In the genomic region with DNA sequence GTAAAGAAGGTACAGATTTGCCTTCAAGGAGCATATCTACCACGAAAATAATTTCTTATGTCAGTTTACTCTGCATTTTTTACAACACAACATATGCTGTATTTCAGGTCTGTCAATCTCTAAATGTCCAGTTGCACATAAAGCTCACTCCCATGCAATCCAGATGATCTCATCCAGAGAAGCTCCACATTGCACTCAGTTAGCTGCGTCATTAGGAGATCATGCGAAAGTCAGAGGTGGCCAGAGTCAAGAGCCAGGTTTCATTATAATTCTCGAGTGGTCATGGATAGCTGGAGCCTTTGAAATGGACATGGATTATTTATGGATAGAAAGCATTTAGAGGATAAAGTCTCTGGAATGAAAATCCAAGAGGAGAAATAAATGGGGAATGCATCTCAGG, we compare ENCODE assay signal across 23 cellular contexts.
DNase-seq lines count a peak whose midpoint lies in the region; ATAC-seq and TF ChIP-seq lines count a peak whose summit lies in the region.
"Had no signal": no experiment of that assay in that cellular context is flagged by ENCODE, and none has a peak within 500 bp of the region (broad histone marks: within the 10 kb centered on the region; RNA-seq: fewer than 3 reads in every experiment).

No MANE protein-coding gene starts in this region.

- H3K27ac Mint-ChIP-seq in chondrocyte (ENCODE audit: unreplicated experiment), result no peak overlapping the region
- H3K27ac Mint-ChIP-seq: activated naive CD8-positive, alpha-beta T cell treated with anti-CD3 and anti-CD28 coated beads, Interleukin-2, amount 10 ng/mL, durations not matched to agents 7 days and 5 days; activated T-helper 17 cell treated with anti-CD3 and anti-CD28 coated beads, Interleukin-2, amount 50 U/mL, for 72 hours; CD4-positive, CD25-positive, alpha-beta regulatory T cell; naive thymus-derived CD8-positive, alpha-beta T cell had no signal

- WGBS in tibial nerve, 2 donors, result 70 to 71% methylated on average over 4 of the region's 4 CpGs

- peak; percentile 56 for ATAC-seq in omental fat pad (ENCODE audit: low FRiP score)
- ATAC-seq: activated T-helper 17 cell treated with anti-CD3 and anti-CD28 coated beads, Interleukin-2, amount 50 U/mL, for 72 hours; naive thymus-derived CD8-positive, alpha-beta T cell had no signal

- H3K4me3 Mint-ChIP-seq in chondrocyte (ENCODE audit: unreplicated experiment), result no peak overlapping the region
- H3K4me3 Mint-ChIP-seq: activated naive CD8-positive, alpha-beta T cell treated with anti-CD3 and anti-CD28 coated beads, Interleukin-2, amount 10 ng/mL, durations not matched to agents 7 days and 5 days; activated T-helper 17 cell treated with anti-CD3 and anti-CD28 coated beads, Interleukin-2, amount 50 U/mL, for 72 hours; CD4-positive, CD25-positive, alpha-beta regulatory T cell; naive thymus-derived CD8-positive, alpha-beta T cell had no signal

- H3K9me3 Mint-ChIP-seq in chondrocyte (ENCODE audit: low read depth), result no peaks in the 10 kb centered on the region
- H3K9me3 Mint-ChIP-seq: activated naive CD8-positive, alpha-beta T cell treated with anti-CD3 and anti-CD28 coated beads, Interleukin-2, amount 10 ng/mL, durations not matched to agents 7 days and 5 days; activated T-helper 17 cell treated with anti-CD3 and anti-CD28 coated beads, Interleukin-2, amount 50 U/mL, for 72 hours; naive thymus-derived CD8-positive, alpha-beta T cell had no signal

- no peaks in the 10 kb centered on the region for H3K27me3 Mint-ChIP-seq in chondrocyte (ENCODE audit: low read depth)

- TF ChIP-seq EP300 in tibial nerve (IDR thresholded peaks at IDR 0.05), result peak in 1 of 2 donors; percentile 38

- TF ChIP-seq CTCF in AG10803 (conservative IDR thresholded peaks at IDR 0.05; ENCODE audit: low read length) (no peak), fibroblast of mammary gland (conservative IDR thresholded peaks at IDR 0.05; ENCODE audit: control insufficient read depth, insufficient read depth, low read depth, low read length) (no peak), omental fat pad (IDR thresholded peaks at IDR 0.05) (no peak), chondrocyte (IDR thresholded peaks at IDR 0.05) (no peak), tibial nerve (IDR thresholded peaks at IDR 0.05) (no peak)

- no peaks in the 10 kb centered on the region for H3K36me3 ChIP-seq in effector memory CD4-positive, alpha-beta T cell (ENCODE audit: control insufficient read depth, insufficient read depth, low read length)
- H3K36me3 ChIP-seq in tibial nerve, result no peaks in the 10 kb centered on the region
- H3K36me3 ChIP-seq: cardiac muscle cell, spleen had no signal

- H3K4me1 Mint-ChIP-seq in chondrocyte (ENCODE audit: low read depth), result peaks cover 11% of the 10 kb centered on the region
- H3K4me1 Mint-ChIP-seq: activated naive CD8-positive, alpha-beta T cell treated with anti-CD3 and anti-CD28 coated beads, Interleukin-2, amount 10 ng/mL, durations not matched to agents 7 days and 5 days; activated T-helper 17 cell treated with anti-CD3 and anti-CD28 coated beads, Interleukin-2, amount 50 U/mL, for 72 hours; CD4-positive, CD25-positive, alpha-beta regulatory T cell; naive thymus-derived CD8-positive, alpha-beta T cell had no signal

- no peak overlapping the region for H3K27ac ChIP-seq in effector memory CD4-positive, alpha-beta T cell (ENCODE audit: insufficient read depth, low read length, poor library complexity, severe bottlenecking)
- peak overlapping the region in 1 of 4 donors; percentile 60 for H3K27ac ChIP-seq in tibial nerve
- H3K27ac ChIP-seq: cardiac muscle cell, hepatocyte, KMS-11, spleen had no signal

- H3K4me3 ChIP-seq in AG10803 (ENCODE audit: low read length) (no peak overlapping the region), fibroblast of mammary gland (ENCODE audit: control insufficient read depth, low read depth, low read length) (no peak overlapping the region), tibial nerve (no peak overlapping the region)
- no peak overlapping the region for H3K4me3 ChIP-seq in effector memory CD4-positive, alpha-beta T cell (ENCODE audit: insufficient read depth, low read depth, low read length, poor library complexity, severe bottlenecking)
- H3K4me3 ChIP-seq: cardiac muscle cell, hepatocyte, spleen had no signal

- no peaks in the 10 kb centered on the region for H3K4me1 ChIP-seq in effector memory CD4-positive, alpha-beta T cell (ENCODE audit: control insufficient read depth, insufficient read depth, low read length, poor library complexity, severe bottlenecking)
- H3K4me1 ChIP-seq in tibial nerve, result no peaks in the 10 kb centered on the region
- H3K4me1 ChIP-seq: spleen had no signal

- H3K9me3 ChIP-seq in effector memory CD4-positive, alpha-beta T cell (ENCODE audit: control insufficient read depth, low read length), result no peaks in the 10 kb centered on the region
- no peaks in the 10 kb centered on the region for H3K9me3 ChIP-seq in tibial nerve
- H3K9me3 ChIP-seq: spleen had no signal

- H3K36me3 Mint-ChIP-seq in chondrocyte (ENCODE audit: low read depth), result no peaks in the 10 kb centered on the region
- H3K36me3 Mint-ChIP-seq: activated naive CD8-positive, alpha-beta T cell treated with anti-CD3 and anti-CD28 coated beads, Interleukin-2, amount 10 ng/mL, durations not matched to agents 7 days and 5 days; CD4-positive, CD25-positive, alpha-beta regulatory T cell; naive thymus-derived CD8-positive, alpha-beta T cell had no signal

- no peaks in the 10 kb centered on the region for H3K27me3 ChIP-seq in effector memory CD4-positive, alpha-beta T cell (replicated peaks; ENCODE audit: control insufficient read depth, insufficient read depth, low read length, poor library complexity, severe bottlenecking)
- no peaks in the 10 kb centered on the region for H3K27me3 ChIP-seq in tibial nerve
- H3K27me3 ChIP-seq: cardiac muscle cell, hepatocyte had no signal

- DNase-seq in AG10803 (ENCODE audit: low read depth) (peak; percentile 93), HS-5 (ENCODE audit: low read depth) (peak; percentile 65), fibroblast of mammary gland (ENCODE audit: low read depth) (peak; percentile 97), omental fat pad (ENCODE audit: low spot score) (no peak), chondrocyte (ENCODE audit: low spot score) (no peak), DMS114 treated with DMSO at 0.1 percent for 48 hours (lab: John Stamatoyannopoulos, UW; ENCODE audit: unreplicated experiment) (no peak), tibial nerve (ENCODE audit: low spot score in 2 of 2) (no peak)
- DNase-seq in effector memory CD4-positive, alpha-beta T cell, result no peak
- DNase-seq: activated naive CD8-positive, alpha-beta T cell treated with anti-CD3 and anti-CD28 coated beads, Interleukin-2, amount 10 ng/mL, durations not matched to agents 7 days and 5 days; CD4-positive, CD25-positive, alpha-beta regulatory T cell; DMS153; naive thymus-derived CD8-positive, alpha-beta T cell; NCI-H1048; NCI-H2029 treated with DMSO at 0.1 percent for 48 hours; NCI-H446; NK-92 treated with Interleukin-12 subunit alpha and Interleukin-12 subunit beta, amount 100 ng/mL, for 24 hours; RPMI8226; spleen; SW 1271 had no signal

- no peak for TF ChIP-seq POLR2A in tibial nerve (IDR thresholded peaks at IDR 0.05)

Comparison
In these comparisons a context has a peak if more than half of its experiments do, and no peak if none do; other contexts are left out.
1. DNase-seq: peak in AG10803 (single experiment), HS-5 (single experiment) and fibroblast of mammary gland (single experiment); none in omental fat pad (single experiment), chondrocyte (single experiment), DMS114 treated with DMSO at 0.1 percent for 48 hours (single experiment), effector memory CD4-positive, alpha-beta T cell (0 of 3) and tibial nerve (0 of 2).